In genomic region chr3:183687705-183688104, GRCh38 we compare ENCODE assay signal across 27 cellular contexts.
"Had no signal": no experiment of that assay in that cellular context is flagged by ENCODE, and none has a peak within 500 bp of the region (broad histone marks: within the 10 kb centered on the region; RNA-seq: fewer than 3 reads in every experiment).

No MANE protein-coding gene starts in this region.

- H3K27me3 ChIP-seq: colonic mucosa, dorsolateral prefrontal cortex, esophagus muscularis mucosa, esophagus squamous epithelium, foreskin keratinocyte, gastrocnemius medialis, gastroesophageal sphincter, heart left ventricle, heart right ventricle had no signal

- H3K4me3 ChIP-seq: colonic mucosa, coronary artery, dorsolateral prefrontal cortex, esophagus muscularis mucosa, esophagus squamous epithelium, gastrocnemius medialis, gastroesophageal sphincter, heart left ventricle, heart right ventricle had no signal

- H3K9me3 ChIP-seq: colonic mucosa, esophagus muscularis mucosa, esophagus squamous epithelium, gastrocnemius medialis, gastroesophageal sphincter, heart left ventricle, heart right ventricle had no signal

- H3K36me3 ChIP-seq: colonic mucosa had no signal

- H3K9me3 Mint-ChIP-seq: dendritic cell treated with granulocyte-macrophage colony-stimulating factor and Interleukin-4, amounts not matched to agents 40 ng/mL and 50 ng/mL, for 4 days; effector memory CD8-positive, alpha-beta T cell; endodermal cell had no signal

- H3K27me3 Mint-ChIP-seq: dendritic cell treated with granulocyte-macrophage colony-stimulating factor and Interleukin-4, amounts not matched to agents 40 ng/mL and 50 ng/mL, for 4 days; effector memory CD8-positive, alpha-beta T cell had no signal

- DNase-seq: colonic mucosa; cortex of kidney; dermis blood vessel endothelial cell; dorsolateral prefrontal cortex; effector CD4-positive, alpha-beta T cell; effector CD8-positive, alpha-beta T cell; effector memory CD4-positive, alpha-beta T cell; effector memory CD8-positive, alpha-beta T cell; endodermal cell; erythroblast; esophagus squamous epithelium; foreskin fibroblast; foreskin keratinocyte; foreskin melanocyte; gastrocnemius medialis; glutamatergic neuron; heart left ventricle; heart right ventricle had no signal

- ATAC-seq: effector memory CD8-positive, alpha-beta T cell; foreskin keratinocyte; gastrocnemius medialis; gastroesophageal sphincter; heart left ventricle; heart right ventricle had no signal

- H3K27ac Mint-ChIP-seq: dendritic cell treated with granulocyte-macrophage colony-stimulating factor and Interleukin-4, amounts not matched to agents 40 ng/mL and 50 ng/mL, for 4 days; effector memory CD8-positive, alpha-beta T cell; endodermal cell had no signal

- FAIRE-seq: colon, endometrium, endothelial cell of umbilical vein, frontal cortex had no signal

- H3K27ac ChIP-seq: colonic mucosa, coronary artery, epithelial cell of prostate, esophagus muscularis mucosa, esophagus squamous epithelium, foreskin keratinocyte, gastrocnemius medialis, gastroesophageal sphincter, heart left ventricle had no signal

- H3K4me3 Mint-ChIP-seq: dendritic cell treated with granulocyte-macrophage colony-stimulating factor and Interleukin-4, amounts not matched to agents 40 ng/mL and 50 ng/mL, for 4 days; effector memory CD8-positive, alpha-beta T cell; endodermal cell had no signal

- H3K4me1 Mint-ChIP-seq: endodermal cell had no signal

- H3K4me1 ChIP-seq: colonic mucosa, esophagus muscularis mucosa, esophagus squamous epithelium, foreskin keratinocyte, gastrocnemius medialis, gastroesophageal sphincter had no signal
